23 cellular contexts compared by ENCODE assay signal in the genomic region with DNA sequence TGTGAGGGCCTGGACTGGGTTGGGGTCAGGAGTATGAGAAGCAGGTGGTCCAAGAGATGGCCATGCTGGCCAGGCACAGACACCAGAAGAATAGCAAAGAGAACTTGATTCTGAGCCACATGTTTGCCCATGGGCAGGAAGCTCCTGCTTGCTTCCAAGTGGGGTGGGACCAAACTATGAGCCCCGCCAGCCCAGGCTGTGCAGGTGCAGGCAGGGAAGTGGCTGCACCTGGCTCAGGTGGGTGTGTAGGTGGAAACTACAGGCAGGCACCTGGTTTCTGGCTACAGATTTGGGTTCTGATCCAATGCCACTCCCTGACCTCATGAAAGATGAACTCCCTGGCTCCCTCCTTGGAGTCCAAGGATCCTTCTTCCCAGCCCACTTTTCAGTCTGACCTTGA.
A peak's percentile ranks its signal among the peaks of the same experiment; 100 is the strongest.
DNase-seq lines count a peak whose midpoint lies in the region; ATAC-seq and TF ChIP-seq lines count a peak whose summit lies in the region.
"Had no signal": no experiment of that assay in that cellular context is flagged by ENCODE, and none has a peak within 500 bp of the region (broad histone marks: within the 10 kb centered on the region; RNA-seq: fewer than 3 reads in every experiment).

No MANE protein-coding gene starts in this region.

- peak overlapping the region; percentile 43 for H3K27ac Mint-ChIP-seq in activated naive CD4-positive, alpha-beta T cell treated with anti-CD3 and anti-CD28 coated beads, Interleukin-2, amount 50 U/mL, for 24 hours
- H3K27ac Mint-ChIP-seq in T-cell: peak overlapping the region; percentile 66 to 77
- H3K27ac Mint-ChIP-seq in HFFc6: no peak overlapping the region
- H3K27ac Mint-ChIP-seq: activated T-helper 17 cell treated with anti-CD3 and anti-CD28 coated beads, Interleukin-2, amount 50 U/mL, for 72 hours; progenitor cell of endocrine pancreas; stimulated activated naive B cell treated with anti-CD40 and anti-IgM and Interleukin-4, amounts not matched to agents 10 μg/mL and 1 μg/mL and 100 μg/mL, for 72 hours had no signal

- no peaks in the 10 kb centered on the region for H3K79me1 ChIP-seq in neuronal stem cell (ENCODE audit: low read depth, low read length)

- no peak overlapping the region for H3K4me3 ChIP-seq in neuronal stem cell (ENCODE audit: low read length in 2 of 2)
- H3K4me3 ChIP-seq: gastrocnemius medialis, hepatocyte, suprapubic skin had no signal

- H3K18ac ChIP-seq in neuronal stem cell (ENCODE audit: low read length): peak overlapping the region; percentile 60

- H3K4ac ChIP-seq in neuronal stem cell (ENCODE audit: low read length): no peak overlapping the region

- ATAC-seq in HG02610 (IDR thresholded peaks at IDR 0.05; ENCODE audit: unreplicated experiment) (peak; percentile 2), T-cell (replicated peaks in 1 of 4) (no peak)
- ATAC-seq: gastrocnemius medialis, HCT116, left cardiac atrium, sciatic nerve had no signal

- POLR2A ChIA-PET in T-cell (lab: Charles Lee): no interaction called here

- peaks cover 0 to 2% of the 10 kb centered on the region in 2 donors for H3K4me1 ChIP-seq in neuronal stem cell (ENCODE audit: control insufficient read depth in 2 of 2, insufficient read depth in 1 of 2, low read depth in 1 of 2, low read length in 2 of 2)
- H3K4me1 ChIP-seq: gastrocnemius medialis had no signal

- TF ChIP-seq CTCF in HFFc6 (IDR thresholded peaks at IDR 0.05): no peak

- H3K27me3 Mint-ChIP-seq in activated naive CD4-positive, alpha-beta T cell treated with anti-CD3 and anti-CD28 coated beads, Interleukin-2, amount 50 U/mL, for 24 hours: no peaks in the 10 kb centered on the region
- H3K27me3 Mint-ChIP-seq in T-cell: no peaks in the 10 kb centered on the region
- peaks cover 17% of the 10 kb centered on the region for H3K27me3 Mint-ChIP-seq in HFFc6 (ENCODE audit: insufficient read depth)
- H3K27me3 Mint-ChIP-seq: progenitor cell of endocrine pancreas had no signal

- no peak overlapping the region for H3K4me2 ChIP-seq in neuronal stem cell (ENCODE audit: insufficient read depth, low read length, poor library complexity, severe bottlenecking)
- H3K4me2 ChIP-seq: hepatocyte had no signal

- no peak overlapping the region for H3K9ac ChIP-seq in neuronal stem cell (ENCODE audit: low read depth, low read length, poor library complexity)

- H3K27me3 ChIP-seq in neuronal stem cell (ENCODE audit: control insufficient read depth in 3 of 3, insufficient read depth in 3 of 3, low read depth in 1 of 3, low read length in 3 of 3): no peaks in the 10 kb centered on the region
- H3K27me3 ChIP-seq: gastrocnemius medialis, hepatocyte, neutrophil, suprapubic skin had no signal

- H3K9me3 ChIP-seq in neuronal stem cell (replicated peaks in 1 of 2; ENCODE audit: control insufficient read depth in 2 of 2, insufficient read depth in 1 of 2, low read depth in 1 of 2, low read length in 2 of 2): no peaks in the 10 kb centered on the region
- H3K9me3 ChIP-seq: gastrocnemius medialis, neutrophil, suprapubic skin had no signal

- no peak overlapping the region for H3K4me3 Mint-ChIP-seq in activated naive CD4-positive, alpha-beta T cell treated with anti-CD3 and anti-CD28 coated beads, Interleukin-2, amount 50 U/mL, for 24 hours
- H3K4me3 Mint-ChIP-seq in T-cell: peak overlapping the region in 1 of 3 donors; percentile 22
- no peak overlapping the region for H3K4me3 Mint-ChIP-seq in HFFc6
- H3K4me3 Mint-ChIP-seq: central memory CD8-positive, alpha-beta T cell had no signal

- H2AK5ac ChIP-seq in neuronal stem cell (ENCODE audit: low read depth, low read length): no peak overlapping the region

- H3K23ac ChIP-seq in neuronal stem cell (ENCODE audit: low read depth, low read length, poor library complexity): no peak overlapping the region

- peak overlapping the region; percentile 53 for H2BK12ac ChIP-seq in neuronal stem cell (ENCODE audit: low read length)

- H2BK120ac ChIP-seq in neuronal stem cell (ENCODE audit: low read depth, low read length): no peak overlapping the region

- no peak overlapping the region for H3K14ac ChIP-seq in neuronal stem cell (ENCODE audit: low read length)

- no CpG with 5 or more reads among the region's 1 CpG for WGBS in neuronal stem cell (ENCODE audit: extremely low coverage in 2 of 2, insufficient read length in 2 of 2, insufficient replicate concordance in 1 of 2), 2 donors

- H4K91ac ChIP-seq in neuronal stem cell (ENCODE audit: low read depth, low read length, poor library complexity): no peak overlapping the region

- no peak overlapping the region for H2BK15ac ChIP-seq in neuronal stem cell (ENCODE audit: low read length)

- peaks cover 53% of the 10 kb centered on the region for H3K4me1 Mint-ChIP-seq in activated naive CD4-positive, alpha-beta T cell treated with anti-CD3 and anti-CD28 coated beads, Interleukin-2, amount 50 U/mL, for 24 hours
- H3K4me1 Mint-ChIP-seq in T-cell (peaks cover 20 to 32% (median 25%) of the 10 kb centered on the region in 3 donors), HFFc6 (ENCODE audit: low read depth) (no peaks in the 10 kb centered on the region)

- H2BK5ac ChIP-seq in neuronal stem cell (ENCODE audit: low read length): no peak overlapping the region

- DNase-seq in activated naive CD4-positive, alpha-beta T cell treated with anti-CD3 and anti-CD28 coated beads, Interleukin-2, amount 50 U/mL, for 16 hours: no peak
- DNase-seq in T-cell (no peak), neuronal stem cell (ENCODE audit: low spot score) (no peak), HFFc6 (no peak)
- no peak for DNase-seq in stimulated activated CD4-positive, alpha-beta T cell treated with anti-CD3 and anti-CD28 coated beads, Interleukin-2, amount 100 ng/mL, for 24 hours
- DNase-seq: activated CD4-positive, alpha-beta T cell treated with anti-CD3 and anti-CD28 coated beads for 4 hours; dermis blood vessel endothelial cell; gastrocnemius medialis; KG1; left cardiac atrium; NCI-H1436; stimulated activated naive B cell treated with anti-CD40 and anti-IgM and Interleukin-4, amounts not matched to agents 10 μg/mL and 1 μg/mL and 100 μg/mL, for 72 hours had no signal

- H3K36me3 Mint-ChIP-seq in activated naive CD4-positive, alpha-beta T cell treated with anti-CD3 and anti-CD28 coated beads, Interleukin-2, amount 50 U/mL, for 24 hours: no peaks in the 10 kb centered on the region
- no peaks in the 10 kb centered on the region for H3K36me3 Mint-ChIP-seq in T-cell
- H3K36me3 Mint-ChIP-seq in HFFc6 (ENCODE audit: low read depth): no peaks in the 10 kb centered on the region
- H3K36me3 Mint-ChIP-seq: CD14-positive monocyte had no signal

- H2AFZ ChIP-seq in neuronal stem cell (ENCODE audit: low read length): no peak overlapping the region
- H2AFZ ChIP-seq: hepatocyte had no signal

- no peak overlapping the region for H3K27ac ChIP-seq in neuronal stem cell (replicated peaks; ENCODE audit: low read length)
- H3K27ac ChIP-seq: gastrocnemius medialis, hepatocyte, neutrophil, suprapubic skin had no signal

- no peaks in the 10 kb centered on the region for H3K9me3 Mint-ChIP-seq in activated naive CD4-positive, alpha-beta T cell treated with anti-CD3 and anti-CD28 coated beads, Interleukin-2, amount 50 U/mL, for 24 hours
- H3K9me3 Mint-ChIP-seq in T-cell (peaks cover 0 to 3% (median 0%) of the 10 kb centered on the region in 3 donors), HFFc6 (no peaks in the 10 kb centered on the region)
- H3K9me3 Mint-ChIP-seq: activated T-helper 17 cell treated with anti-CD3 and anti-CD28 coated beads, Interleukin-2, amount 50 U/mL, for 72 hours; central memory CD8-positive, alpha-beta T cell had no signal

- H3K36me3 ChIP-seq in neuronal stem cell (replicated peaks in 1 of 2; ENCODE audit: control insufficient read depth in 2 of 2, insufficient read depth in 2 of 2, low read length in 2 of 2): no peaks in the 10 kb centered on the region
- H3K36me3 ChIP-seq: gastrocnemius medialis, neutrophil, suprapubic skin had no signal

- no peak overlapping the region for H4K8ac ChIP-seq in neuronal stem cell (ENCODE audit: low read depth, low read length)

- CTCF ChIA-PET in T-cell (lab: Charles Lee): no interaction called here
